Comparison of ENCODE assay signal across 2 cellular contexts in the genomic region with DNA sequence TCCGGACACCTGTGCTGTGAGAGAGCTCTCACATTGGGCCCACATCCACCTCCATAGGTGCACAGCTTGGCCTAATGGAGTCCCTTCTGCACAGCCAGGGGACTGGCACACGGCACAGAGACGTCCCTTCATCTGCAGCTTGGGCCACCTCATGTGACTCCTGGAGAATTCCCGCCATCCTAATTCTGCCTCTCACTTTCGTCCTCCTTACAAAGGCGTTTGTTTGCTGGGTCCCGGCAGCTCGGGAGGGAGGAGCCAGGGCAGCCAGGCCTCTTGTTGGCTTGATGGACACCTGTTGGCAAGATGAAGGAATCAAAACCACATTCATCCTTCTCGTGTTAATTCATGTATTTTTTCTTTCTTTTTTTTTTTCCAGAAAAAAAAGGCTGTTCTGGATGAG.
A peak's percentile ranks its signal among the peaks of the same experiment; 100 is the strongest.
TF ChIP-seq lines count a peak whose summit lies in the region.

No MANE protein-coding gene starts in this region.

TF ChIP-seq in GM23338, 12 proteins besides CTCF, POLR2A, EP300 and RAD21 (continues in another document):
- no peak for TF ChIP-seq REST (IDR thresholded peaks at IDR 0.05; ENCODE audit: unreplicated experiment)
- TF ChIP-seq ZNF462 (CRISPR knock-in tag; IDR thresholded peaks at IDR 0.05): no peak
- TF ChIP-seq EZH2phosphoT487 (IDR thresholded peaks at IDR 0.05; ENCODE audit: unreplicated experiment): no peak
- TF ChIP-seq POLR2AphosphoS5 (IDR thresholded peaks at IDR 0.05; ENCODE audit: low read depth): no peak
- TF ChIP-seq, protein P1, sequence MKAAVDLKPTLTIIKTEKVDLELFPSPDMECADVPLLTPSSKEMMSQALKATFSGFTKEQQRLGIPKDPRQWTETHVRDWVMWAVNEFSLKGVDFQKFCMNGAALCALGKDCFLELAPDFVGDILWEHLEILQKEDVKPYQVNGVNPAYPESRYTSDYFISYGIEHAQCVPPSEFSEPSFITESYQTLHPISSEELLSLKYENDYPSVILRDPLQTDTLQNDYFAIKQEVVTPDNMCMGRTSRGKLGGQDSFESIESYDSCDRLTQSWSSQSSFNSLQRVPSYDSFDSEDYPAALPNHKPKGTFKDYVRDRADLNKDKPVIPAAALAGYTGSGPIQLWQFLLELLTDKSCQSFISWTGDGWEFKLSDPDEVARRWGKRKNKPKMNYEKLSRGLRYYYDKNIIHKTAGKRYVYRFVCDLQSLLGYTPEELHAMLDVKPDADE (IDR thresholded peaks at IDR 0.05): no peak
- TF ChIP-seq ZNF114 (CRISPR knock-in tag; IDR thresholded peaks at IDR 0.05): no peak
- no peak for TF ChIP-seq EZH2 (IDR thresholded peaks at IDR 0.05; ENCODE audit: low read depth, unreplicated experiment)
- no peak for TF ChIP-seq CREB1 (CRISPR knock-in tag; IDR thresholded peaks at IDR 0.05; ENCODE audit: low read depth)
- TF ChIP-seq ZNF331 (CRISPR knock-in tag; IDR thresholded peaks at IDR 0.05; ENCODE audit: low read depth): no peak
- TF ChIP-seq JUNB (IDR thresholded peaks at IDR 0.05; ENCODE audit: unreplicated experiment): no peak

TF ChIP-seq in H1, 55 proteins besides CTCF, POLR2A, EP300 and RAD21:
- TF ChIP-seq, protein P2, sequence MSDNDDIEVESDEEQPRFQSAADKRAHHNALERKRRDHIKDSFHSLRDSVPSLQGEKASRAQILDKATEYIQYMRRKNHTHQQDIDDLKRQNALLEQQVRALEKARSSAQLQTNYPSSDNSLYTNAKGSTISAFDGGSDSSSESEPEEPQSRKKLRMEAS (IDR thresholded peaks at IDR 0.05): peak; percentile 66
- TF ChIP-seq, protein P3, sequence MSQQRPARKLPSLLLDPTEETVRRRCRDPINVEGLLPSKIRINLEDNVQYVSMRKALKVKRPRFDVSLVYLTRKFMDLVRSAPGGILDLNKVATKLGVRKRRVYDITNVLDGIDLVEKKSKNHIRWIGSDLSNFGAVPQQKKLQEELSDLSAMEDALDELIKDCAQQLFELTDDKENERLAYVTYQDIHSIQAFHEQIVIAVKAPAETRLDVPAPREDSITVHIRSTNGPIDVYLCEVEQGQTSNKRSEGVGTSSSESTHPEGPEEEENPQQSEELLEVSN (IDR thresholded peaks at IDR 0.05): peak; percentile 94
- TF ChIP-seq TAF1 (IDR thresholded peaks at IDR 0.05; ENCODE audit: low read depth, low read length) (no peak), USF2 (IDR thresholded peaks at IDR 0.05; ENCODE audit: low read length) (0 out of 2 replicates have a peak, but pooled peaks have one; percentile 39), ZNF274 (IDR thresholded peaks at IDR 0.05; ENCODE audit: borderline replicate concordance, extremely low read depth, low read length) (no peak), RBBP5 (IDR thresholded peaks at IDR 0.05; ENCODE audit: borderline replicate concordance, low read depth, low read length) (no peak), FOSL1 (IDR thresholded peaks at IDR 0.05; ENCODE audit: insufficient read depth, low read depth, low read length) (no peak)
TF ChIP-seq in H1: peak in this region for 3.
